9 cellular contexts compared by ENCODE assay signal in the genomic region with DNA sequence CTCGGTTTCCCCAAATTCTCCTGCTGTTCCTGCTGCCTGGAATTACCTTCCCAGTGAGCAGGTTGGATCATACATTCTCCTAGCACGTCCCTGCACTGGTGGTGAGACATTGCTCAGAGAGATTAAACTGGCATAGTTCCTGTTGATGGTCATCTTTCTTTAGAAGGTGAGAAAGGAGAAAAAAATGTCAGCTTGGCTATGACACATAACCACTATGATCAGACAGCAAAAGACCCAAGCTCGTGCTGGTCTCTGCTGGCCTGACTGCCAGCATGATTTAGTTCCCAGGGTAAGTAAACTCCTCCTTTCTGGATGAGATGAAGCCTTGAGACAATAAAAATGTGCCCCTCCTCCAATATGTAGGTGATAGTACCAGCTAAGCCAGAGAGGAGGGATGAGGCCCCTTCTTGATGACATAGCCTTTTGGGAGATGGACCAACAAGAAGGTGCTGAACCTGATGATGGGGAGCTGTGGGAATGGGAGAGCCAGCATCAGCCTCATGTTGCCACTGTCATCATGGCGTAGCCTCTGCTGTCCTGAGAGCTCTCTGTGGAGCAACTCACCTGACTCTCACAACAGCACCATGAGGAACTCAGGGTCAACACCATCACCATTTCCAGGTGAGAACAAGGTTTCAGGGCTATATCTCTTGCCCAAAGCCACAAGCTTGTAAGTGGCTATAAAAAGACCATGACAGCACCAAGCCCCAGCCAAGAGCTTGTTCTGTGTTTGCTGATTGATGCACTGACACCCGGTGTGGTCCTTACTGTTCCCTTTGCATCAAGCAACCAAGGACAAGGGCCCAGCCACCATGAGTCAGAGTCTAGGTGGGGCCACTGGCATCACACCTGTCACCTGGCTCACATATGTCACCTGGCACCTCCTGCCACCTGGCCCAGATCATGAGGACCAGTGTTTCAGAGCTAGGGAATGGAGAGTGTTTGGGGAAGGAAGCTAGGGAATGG.
A peak's percentile ranks its signal among the peaks of the same experiment; 100 is the strongest.
DNase-seq lines count a peak whose midpoint lies in the region; ATAC-seq, FAIRE-seq and TF ChIP-seq lines count a peak whose summit lies in the region.
"Had no signal": no experiment of that assay in that cellular context is flagged by ENCODE, and none has a peak within 500 bp of the region (broad histone marks: within the 10 kb centered on the region; RNA-seq: fewer than 3 reads in every experiment).

No MANE protein-coding gene starts in this region.

- H3K79me2 ChIP-seq in astrocyte (ENCODE audit: insufficient read depth, low read length), result no peaks in the 10 kb centered on the region

- H3K27me3 Mint-ChIP-seq in astrocyte (ENCODE audit: low read depth, unreplicated experiment), result peaks cover 19% of the 10 kb centered on the region

- peak; percentile 47 for DNase-seq in HPDE6-E6E7 (ENCODE audit: extremely low spot score)
- DNase-seq in astrocyte (ENCODE audit: low read depth), result peak; percentile 89
- peak in 4 of 5 donors; percentile 53 to 84 (median 68) for DNase-seq in heart left ventricle
- DNase-seq in stomach, result peak; percentile 5
- no peak for DNase-seq in GM19239 (ENCODE audit: insufficient read length, low spot score)
- DNase-seq: stimulated activated CD4-positive, alpha-beta T cell treated with anti-CD3 and anti-CD28 coated beads, Interleukin-2, amount 100 ng/mL, for 24 hours; T-helper 1 cell had no signal

- H3K4me1 Mint-ChIP-seq in astrocyte (ENCODE audit: low read depth, unreplicated experiment), result peaks cover 28% of the 10 kb centered on the region

- H2AFZ ChIP-seq in astrocyte (ENCODE audit: low read depth, low read length), result no peak overlapping the region

- no peaks in the 10 kb centered on the region for H4K20me1 ChIP-seq in astrocyte (ENCODE audit: insufficient read depth, low read length)

- TF ChIP-seq EP300 in stomach (IDR thresholded peaks at IDR 0.05), result no peak

- TF ChIP-seq POLR2A in heart left ventricle (IDR thresholded peaks at IDR 0.05) (no peak), stomach (IDR thresholded peaks at IDR 0.05) (no peak)

- 41 to 49% (median 46%) methylated on average over 5 of the region's 5 CpGs for WGBS in heart left ventricle, 4 donors
- 55 to 67% (median 55%) methylated on average over 4 to 5 of the region's 5 CpGs for WGBS in stomach, 5 donors

- no peaks in the 10 kb centered on the region for H3K27me3 ChIP-seq in astrocyte (ENCODE audit: insufficient read depth, low read length)
- H3K27me3 ChIP-seq in heart left ventricle, result peaks cover 0 to 12% (median 0%) of the 10 kb centered on the region in 9 donors
- H3K27me3 ChIP-seq in stomach, result peaks cover 0 to 57% (median 15%) of the 10 kb centered on the region in 3 donors

- H3K4me2 ChIP-seq in astrocyte (ENCODE audit: low read length), result peak overlapping the region; percentile 42

- peak overlapping the region; percentile 87 for H3K27ac Mint-ChIP-seq in astrocyte (ENCODE audit: unreplicated experiment)

- H3K36me3 Mint-ChIP-seq in astrocyte (ENCODE audit: low read depth, unreplicated experiment), result no peaks in the 10 kb centered on the region

- H3K4me3 ChIP-seq in astrocyte (ENCODE audit: insufficient read depth, low read depth, low read length) (no peak overlapping the region), heart left ventricle (no peak overlapping the region), stomach (no peak overlapping the region)

- TF ChIP-seq CTCF in astrocyte (IDR thresholded peaks at IDR 0.05; ENCODE audit: insufficient read depth, low read depth, low read length) (no peak), heart left ventricle (IDR thresholded peaks at IDR 0.05) (no peak), stomach (IDR thresholded peaks at IDR 0.05) (no peak)

- intact Hi-C loops in heart left ventricle (cut with DNase I), result loop anchor here in 3 of 10 donors (2.0 to 10.0 kb wide), 4 partner anchors 115 to 184 kb away; no protein-coding TSS in a partner anchor
- intact Hi-C loops in stomach (cut with DNase I; ENCODE audit: low total_unique reads), result no loop called here

- ATAC-seq in heart left ventricle, result peak; percentile 47 to 66 (median 57)
- ATAC-seq in GM18517 (IDR thresholded peaks at IDR 0.05; ENCODE audit: unreplicated experiment), result no peak
- no peak for ATAC-seq in SK-N-SH treated with all-trans-retinoic acid at 6 μM for 48 hours

- H3K4me1 ChIP-seq in astrocyte (ENCODE audit: insufficient read depth, low read length), result peaks cover 41% of the 10 kb centered on the region
- H3K4me1 ChIP-seq in heart left ventricle, result peaks cover 0 to 62% (median 26%) of the 10 kb centered on the region in 12 donors
- no peaks in the 10 kb centered on the region for H3K4me1 ChIP-seq in stomach

- H3K4me3 Mint-ChIP-seq in astrocyte (ENCODE audit: unreplicated experiment), result no peak overlapping the region

- H3K9ac ChIP-seq in astrocyte (ENCODE audit: low read length), result peak overlapping the region; percentile 42

- FAIRE-seq in astrocyte (lab: Jason Lieb, UNC) (peak; percentile 81), GM19239 (lab: Jason Lieb, UNC) (no peak)

- H3K27ac ChIP-seq in astrocyte (ENCODE audit: low read depth, low read length) (peak overlapping the region; percentile 57), heart left ventricle (peak overlapping the region in 11 of 12 donors; percentile 50 to 95 (median 77)), stomach (peak overlapping the region in 1 of 5 donors; percentile 13)

- H3K9me3 Mint-ChIP-seq in astrocyte (ENCODE audit: unreplicated experiment), result peaks cover 4% of the 10 kb centered on the region

- no peaks in the 10 kb centered on the region for H3K36me3 ChIP-seq in astrocyte (ENCODE audit: insufficient read depth, low read length)
- no peaks in the 10 kb centered on the region for H3K36me3 ChIP-seq in heart left ventricle
- no peaks in the 10 kb centered on the region for H3K36me3 ChIP-seq in stomach

- H3K9me3 ChIP-seq in astrocyte (ENCODE audit: insufficient read depth, low read depth, low read length) (no peaks in the 10 kb centered on the region), heart left ventricle (no peaks in the 10 kb centered on the region), stomach (no peaks in the 10 kb centered on the region)

TF ChIP-seq in SK-N-SH treated with all-trans-retinoic acid at 6 μM for 48 hours, 23 proteins besides CTCF, POLR2A, EP300 and RAD21:
- no peak for TF ChIP-seq SNAI2 (CRISPR knock-in tag; IDR thresholded peaks at IDR 0.05)
- TF ChIP-seq ZC3H10 (CRISPR knock-in tag; IDR thresholded peaks at IDR 0.05), result no peak
- no peak for TF ChIP-seq ESRRG (CRISPR knock-in tag; IDR thresholded peaks at IDR 0.05)
- no peak for TF ChIP-seq RARB (CRISPR knock-in tag; IDR thresholded peaks at IDR 0.05)
- TF ChIP-seq ZNF565 (CRISPR knock-in tag; conservative IDR thresholded peaks at IDR 0.05; ENCODE audit: low read depth), result no peak
- TF ChIP-seq ARNTL (CRISPR knock-in tag; IDR thresholded peaks at IDR 0.05; ENCODE audit: borderline replicate concordance, low read depth), result no peak
- no peak for TF ChIP-seq OSR1 (CRISPR knock-in tag; IDR thresholded peaks at IDR 0.05)

Comparison
In these comparisons a context has a peak if more than half of its experiments do, and no peak if none do; other contexts are left out.
1. ATAC-seq: peak in heart left ventricle (4 of 4); none in GM18517 (single experiment) and SK-N-SH treated with all-trans-retinoic acid at 6 μM for 48 hours (single experiment).